1 cellular context compared by ENCODE assay signal in the genomic region with DNA sequence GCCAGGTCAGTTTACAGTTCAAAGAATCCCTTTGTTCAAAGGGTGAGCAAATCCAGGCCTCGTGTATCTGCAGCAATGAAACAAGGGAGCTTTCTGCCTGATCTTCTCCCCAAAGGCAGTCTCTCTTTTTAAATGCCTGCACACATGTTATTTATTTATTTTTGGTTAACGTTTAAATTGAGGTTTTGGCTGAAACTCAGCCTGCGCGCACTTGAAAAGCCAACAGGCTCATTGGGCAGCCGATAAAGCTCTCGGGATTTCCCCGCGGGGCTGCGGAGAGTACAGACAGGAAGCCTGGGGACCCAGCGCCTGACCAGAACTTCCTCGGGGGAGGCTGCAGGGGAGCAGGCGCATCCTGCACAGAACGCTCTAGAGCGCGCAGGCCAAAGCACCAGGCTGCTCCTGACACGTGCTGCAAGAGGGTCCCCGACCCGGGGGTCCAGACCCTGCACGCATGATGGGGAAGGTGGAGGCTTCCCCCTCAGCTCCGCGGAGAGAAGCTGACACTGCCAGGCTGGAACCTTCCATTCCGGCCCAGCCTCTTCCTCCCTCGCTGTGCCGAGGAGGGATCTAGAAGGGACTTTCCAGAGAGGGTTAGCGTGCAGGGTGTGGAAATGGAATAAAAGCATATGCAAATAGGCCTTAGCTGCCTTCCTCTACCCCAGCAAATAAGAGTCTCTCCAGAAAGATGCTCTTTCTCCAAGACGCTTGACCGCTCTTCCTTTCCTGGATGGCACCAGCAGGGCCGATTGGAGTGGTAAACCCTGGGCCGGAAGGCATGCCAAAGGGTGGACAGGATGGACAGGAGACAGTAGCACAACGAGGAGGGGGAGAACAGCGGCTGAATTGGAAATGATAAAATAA.
A peak's percentile ranks its signal among the peaks of the same experiment; 100 is the strongest.
TF ChIP-seq lines count a peak whose summit lies in the region.

No MANE protein-coding gene starts in this region.

TF ChIP-seq in HepG2, 621 proteins besides CTCF, POLR2A, EP300 and RAD21 (continues in another document):
- TF ChIP-seq IRF2 (CRISPR knock-in tag; IDR thresholded peaks at IDR 0.05), result peak; percentile 37; the same call in 1 of the 2 replicates
- peak; percentile 86 for TF ChIP-seq NCOA2 (CRISPR knock-in tag; IDR thresholded peaks at IDR 0.05)
- TF ChIP-seq ZNF501 (CRISPR knock-in tag; IDR thresholded peaks at IDR 0.05), result peak; percentile 88
- no peak for TF ChIP-seq RFX1 (IDR thresholded peaks at IDR 0.05)
- TF ChIP-seq SPEN (CRISPR knock-in tag; IDR thresholded peaks at IDR 0.05; ENCODE audit: low read depth), result peak; percentile 57; the same call in 1 of the 2 replicates
- TF ChIP-seq ISL2 (CRISPR knock-in tag; IDR thresholded peaks at IDR 0.05), result peak; percentile 89
- peak; percentile 44; the same call in 1 of the 2 replicates for TF ChIP-seq ZNF30 (CRISPR knock-in tag; IDR thresholded peaks at IDR 0.05)
- peak; percentile 85 for TF ChIP-seq ERF (CRISPR knock-in tag; IDR thresholded peaks at IDR 0.05)
- peak; percentile 67 for TF ChIP-seq KAT7 (CRISPR knock-in tag; IDR thresholded peaks at IDR 0.05; ENCODE audit: borderline replicate concordance)
- peak; percentile 87; the same call in 1 of the 2 replicates for TF ChIP-seq ZNF615 (CRISPR knock-in tag; IDR thresholded peaks at IDR 0.05; ENCODE audit: borderline replicate concordance)
- TF ChIP-seq, protein P1, sequence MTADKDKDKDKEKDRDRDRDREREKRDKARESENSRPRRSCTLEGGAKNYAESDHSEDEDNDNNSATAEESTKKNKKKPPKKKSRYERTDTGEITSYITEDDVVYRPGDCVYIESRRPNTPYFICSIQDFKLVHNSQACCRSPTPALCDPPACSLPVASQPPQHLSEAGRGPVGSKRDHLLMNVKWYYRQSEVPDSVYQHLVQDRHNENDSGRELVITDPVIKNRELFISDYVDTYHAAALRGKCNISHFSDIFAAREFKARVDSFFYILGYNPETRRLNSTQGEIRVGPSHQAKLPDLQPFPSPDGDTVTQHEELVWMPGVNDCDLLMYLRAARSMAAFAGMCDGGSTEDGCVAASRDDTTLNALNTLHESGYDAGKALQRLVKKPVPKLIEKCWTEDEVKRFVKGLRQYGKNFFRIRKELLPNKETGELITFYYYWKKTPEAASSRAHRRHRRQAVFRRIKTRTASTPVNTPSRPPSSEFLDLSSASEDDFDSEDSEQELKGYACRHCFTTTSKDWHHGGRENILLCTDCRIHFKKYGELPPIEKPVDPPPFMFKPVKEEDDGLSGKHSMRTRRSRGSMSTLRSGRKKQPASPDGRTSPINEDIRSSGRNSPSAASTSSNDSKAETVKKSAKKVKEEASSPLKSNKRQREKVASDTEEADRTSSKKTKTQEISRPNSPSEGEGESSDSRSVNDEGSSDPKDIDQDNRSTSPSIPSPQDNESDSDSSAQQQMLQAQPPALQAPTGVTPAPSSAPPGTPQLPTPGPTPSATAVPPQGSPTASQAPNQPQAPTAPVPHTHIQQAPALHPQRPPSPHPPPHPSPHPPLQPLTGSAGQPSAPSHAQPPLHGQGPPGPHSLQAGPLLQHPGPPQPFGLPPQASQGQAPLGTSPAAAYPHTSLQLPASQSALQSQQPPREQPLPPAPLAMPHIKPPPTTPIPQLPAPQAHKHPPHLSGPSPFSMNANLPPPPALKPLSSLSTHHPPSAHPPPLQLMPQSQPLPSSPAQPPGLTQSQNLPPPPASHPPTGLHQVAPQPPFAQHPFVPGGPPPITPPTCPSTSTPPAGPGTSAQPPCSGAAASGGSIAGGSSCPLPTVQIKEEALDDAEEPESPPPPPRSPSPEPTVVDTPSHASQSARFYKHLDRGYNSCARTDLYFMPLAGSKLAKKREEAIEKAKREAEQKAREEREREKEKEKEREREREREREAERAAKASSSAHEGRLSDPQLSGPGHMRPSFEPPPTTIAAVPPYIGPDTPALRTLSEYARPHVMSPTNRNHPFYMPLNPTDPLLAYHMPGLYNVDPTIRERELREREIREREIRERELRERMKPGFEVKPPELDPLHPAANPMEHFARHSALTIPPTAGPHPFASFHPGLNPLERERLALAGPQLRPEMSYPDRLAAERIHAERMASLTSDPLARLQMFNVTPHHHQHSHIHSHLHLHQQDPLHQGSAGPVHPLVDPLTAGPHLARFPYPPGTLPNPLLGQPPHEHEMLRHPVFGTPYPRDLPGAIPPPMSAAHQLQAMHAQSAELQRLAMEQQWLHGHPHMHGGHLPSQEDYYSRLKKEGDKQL (CRISPR knock-in tag; IDR thresholded peaks at IDR 0.05; ENCODE audit: low read depth), result peak; percentile 78
- TF ChIP-seq ZNF569 (CRISPR knock-in tag; IDR thresholded peaks at IDR 0.05; ENCODE audit: borderline replicate concordance), result no peak
- no peak for TF ChIP-seq STAT5B (CRISPR knock-in tag; IDR thresholded peaks at IDR 0.05)
- TF ChIP-seq ZNF10 (CRISPR knock-in tag; IDR thresholded peaks at IDR 0.05; ENCODE audit: borderline replicate concordance, low read depth), result no peak
- TF ChIP-seq, protein P2, sequence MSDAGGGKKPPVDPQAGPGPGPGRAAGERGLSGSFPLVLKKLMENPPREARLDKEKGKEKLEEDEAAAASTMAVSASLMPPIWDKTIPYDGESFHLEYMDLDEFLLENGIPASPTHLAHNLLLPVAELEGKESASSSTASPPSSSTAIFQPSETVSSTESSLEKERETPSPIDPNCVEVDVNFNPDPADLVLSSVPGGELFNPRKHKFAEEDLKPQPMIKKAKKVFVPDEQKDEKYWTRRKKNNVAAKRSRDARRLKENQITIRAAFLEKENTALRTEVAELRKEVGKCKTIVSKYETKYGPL (CRISPR knock-in tag; IDR thresholded peaks at IDR 0.05), result 0 out of 2 replicates have a peak, but pooled peaks have one; percentile 54
- TF ChIP-seq ZFP36L2 (CRISPR knock-in tag; IDR thresholded peaks at IDR 0.05), result no peak
- peak; percentile 75 for TF ChIP-seq AKAP8 (CRISPR knock-in tag; IDR thresholded peaks at IDR 0.05)
- TF ChIP-seq PATZ1 (CRISPR knock-in tag; IDR thresholded peaks at IDR 0.05), result peak; percentile 78
- peak; percentile 80 for TF ChIP-seq SIN3A (IDR thresholded peaks at IDR 0.05; ENCODE audit: borderline replicate concordance, low read depth, low read length)
- TF ChIP-seq DMAP1 (CRISPR knock-in tag; IDR thresholded peaks at IDR 0.05), result peak; percentile 82
- TF ChIP-seq ZFP90 (CRISPR knock-in tag; IDR thresholded peaks at IDR 0.05; ENCODE audit: borderline replicate concordance), result peak; percentile 81; the same call in 1 of the 2 replicates
- TF ChIP-seq ZNF350 (CRISPR knock-in tag; IDR thresholded peaks at IDR 0.05; ENCODE audit: borderline replicate concordance, low read depth), result peak; percentile 57; the same call in 1 of the 2 replicates
- TF ChIP-seq ARHGAP35 (CRISPR knock-in tag; IDR thresholded peaks at IDR 0.05; ENCODE audit: borderline replicate concordance), result 0 out of 2 replicates have a peak, but pooled peaks have one; percentile 46
- TF ChIP-seq, protein P3, sequence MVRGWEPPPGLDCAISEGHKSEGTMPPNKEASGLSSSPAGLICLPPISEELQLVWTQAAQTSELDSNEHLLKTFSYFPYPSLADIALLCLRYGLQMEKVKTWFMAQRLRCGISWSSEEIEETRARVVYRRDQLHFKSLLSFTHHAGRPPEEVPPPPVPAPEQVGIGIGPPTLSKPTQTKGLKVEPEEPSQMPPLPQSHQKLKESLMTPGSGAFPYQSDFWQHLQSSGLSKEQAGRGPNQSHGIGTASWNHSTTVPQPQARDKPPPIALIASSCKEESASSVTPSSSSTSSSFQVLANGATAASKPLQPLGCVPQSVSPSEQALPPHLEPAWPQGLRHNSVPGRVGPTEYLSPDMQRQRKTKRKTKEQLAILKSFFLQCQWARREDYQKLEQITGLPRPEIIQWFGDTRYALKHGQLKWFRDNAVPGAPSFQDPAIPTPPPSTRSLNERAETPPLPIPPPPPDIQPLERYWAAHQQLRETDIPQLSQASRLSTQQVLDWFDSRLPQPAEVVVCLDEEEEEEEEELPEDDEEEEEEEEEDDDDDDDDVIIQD (CRISPR knock-in tag; IDR thresholded peaks at IDR 0.05; ENCODE audit: low read depth), result 0 out of 2 replicates have a peak, but pooled peaks have one; percentile 26
- peak; percentile 35; the same call in 1 of the 2 replicates for TF ChIP-seq ZNF777 (CRISPR knock-in tag; IDR thresholded peaks at IDR 0.05)
- no peak for TF ChIP-seq RAD51 (IDR thresholded peaks at IDR 0.05; ENCODE audit: borderline replicate concordance)
- no peak for TF ChIP-seq ZFP37 (CRISPR knock-in tag; IDR thresholded peaks at IDR 0.05; ENCODE audit: borderline replicate concordance)
- 0 out of 2 replicates have a peak, but pooled peaks have one; percentile 30 for TF ChIP-seq ZBTB7A (CRISPR knock-in tag; IDR thresholded peaks at IDR 0.05)
- TF ChIP-seq ZNF33A (CRISPR knock-in tag; IDR thresholded peaks at IDR 0.05; ENCODE audit: borderline replicate concordance), result no peak
- peak; percentile 58; the same call in 1 of the 2 replicates for TF ChIP-seq STAT6 (CRISPR knock-in tag; IDR thresholded peaks at IDR 0.05; ENCODE audit: borderline replicate concordance)
- TF ChIP-seq ZNF224 (CRISPR knock-in tag; IDR thresholded peaks at IDR 0.05), result no peak
- peak; percentile 89 for TF ChIP-seq ZNF883 (CRISPR knock-in tag; IDR thresholded peaks at IDR 0.05; ENCODE audit: not compliant biosample characterization)
- TF ChIP-seq HNRNPK (IDR thresholded peaks at IDR 0.05; ENCODE audit: low read depth, low read length, poor library complexity, severe bottlenecking), result no peak
- TF ChIP-seq IKZF4 (CRISPR knock-in tag; IDR thresholded peaks at IDR 0.05; ENCODE audit: borderline replicate concordance, low read depth, not compliant biosample characterization), result peak; percentile 66
- TF ChIP-seq ZBTB46 (CRISPR knock-in tag; IDR thresholded peaks at IDR 0.05; ENCODE audit: borderline replicate concordance), result no peak
- peak; percentile 8; the same call in 1 of the 2 replicates for TF ChIP-seq HHEX (CRISPR knock-in tag; IDR thresholded peaks at IDR 0.05)
- peak; percentile 63 for TF ChIP-seq ZNF766 (CRISPR knock-in tag; IDR thresholded peaks at IDR 0.05; ENCODE audit: borderline replicate concordance)
- peak; percentile 62 for TF ChIP-seq ELF1 (CRISPR knock-in tag; IDR thresholded peaks at IDR 0.05)
- peak; percentile 34; the same call in 1 of the 2 replicates for TF ChIP-seq ZNF230 (CRISPR knock-in tag; IDR thresholded peaks at IDR 0.05)
- no peak for TF ChIP-seq NONO (IDR thresholded peaks at IDR 0.05)
- peak; percentile 62 for TF ChIP-seq NONO (CRISPR knock-in tag; conservative IDR thresholded peaks at IDR 0.05)
- no peak for TF ChIP-seq PRPF4 (IDR thresholded peaks at IDR 0.05; ENCODE audit: low read depth, low read length, poor library complexity, severe bottlenecking)
- no peak for TF ChIP-seq ZNF446 (CRISPR knock-in tag; IDR thresholded peaks at IDR 0.05)
- TF ChIP-seq ZNF678 (CRISPR knock-in tag; IDR thresholded peaks at IDR 0.05), result 0 out of 2 replicates have a peak, but pooled peaks have one; percentile 75
- peak; percentile 74 for TF ChIP-seq ZNF781 (CRISPR knock-in tag; IDR thresholded peaks at IDR 0.05; ENCODE audit: borderline replicate concordance, not compliant biosample characterization)
- TF ChIP-seq KAT8 (CRISPR knock-in tag; IDR thresholded peaks at IDR 0.05), result peak; percentile 73
- TF ChIP-seq THYN1 (CRISPR knock-in tag; IDR thresholded peaks at IDR 0.05; ENCODE audit: borderline replicate concordance, low read depth), result no peak
- TF ChIP-seq NFKB2 (CRISPR knock-in tag; IDR thresholded peaks at IDR 0.05; ENCODE audit: borderline replicate concordance), result peak; percentile 89; the same call in 1 of the 2 replicates
- 0 out of 2 replicates have a peak, but pooled peaks have one; percentile 37 for TF ChIP-seq ZNF3 (CRISPR knock-in tag; IDR thresholded peaks at IDR 0.05)
- peak; percentile 87 for TF ChIP-seq ZNF891 (CRISPR knock-in tag; IDR thresholded peaks at IDR 0.05)
- TF ChIP-seq SALL1 (CRISPR knock-in tag; IDR thresholded peaks at IDR 0.05), result peak; percentile 90; the same call in 1 of the 2 replicates
- peak; percentile 26; the same call in 1 of the 2 replicates for TF ChIP-seq YEATS2 (CRISPR knock-in tag; IDR thresholded peaks at IDR 0.05; ENCODE audit: borderline replicate concordance)
- TF ChIP-seq NR2F6 (IDR thresholded peaks at IDR 0.05), result peak; percentile 72
- peak; percentile 19; the same call in 1 of the 2 replicates for TF ChIP-seq NR2F6 (CRISPR knock-in tag; IDR thresholded peaks at IDR 0.05)
